1 cellular context compared by ENCODE assay signal in the genomic region with DNA sequence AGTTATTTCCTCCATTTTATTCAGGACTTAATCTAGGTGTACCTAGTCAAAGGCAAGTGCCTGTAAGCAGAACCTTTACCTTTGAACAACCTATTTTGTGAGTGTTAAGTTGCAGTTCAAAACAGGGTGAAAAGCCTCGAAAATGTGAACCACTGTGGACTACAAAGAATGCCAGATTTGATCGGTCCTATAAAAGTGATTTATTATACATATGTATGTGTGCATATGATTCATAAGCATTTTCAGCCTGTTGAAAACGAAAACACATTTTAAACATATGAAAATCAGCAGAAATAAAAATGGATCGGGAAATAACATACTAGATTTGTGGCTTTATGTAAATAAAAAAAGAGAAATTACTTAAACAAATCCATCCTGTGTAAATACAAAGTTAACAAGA.
TF ChIP-seq lines count a peak whose summit lies in the region.

No MANE protein-coding gene starts in this region.

TF ChIP-seq in K562, 482 proteins besides CTCF, POLR2A, EP300 and RAD21 (continued from another document):
- TF ChIP-seq, protein P1, sequence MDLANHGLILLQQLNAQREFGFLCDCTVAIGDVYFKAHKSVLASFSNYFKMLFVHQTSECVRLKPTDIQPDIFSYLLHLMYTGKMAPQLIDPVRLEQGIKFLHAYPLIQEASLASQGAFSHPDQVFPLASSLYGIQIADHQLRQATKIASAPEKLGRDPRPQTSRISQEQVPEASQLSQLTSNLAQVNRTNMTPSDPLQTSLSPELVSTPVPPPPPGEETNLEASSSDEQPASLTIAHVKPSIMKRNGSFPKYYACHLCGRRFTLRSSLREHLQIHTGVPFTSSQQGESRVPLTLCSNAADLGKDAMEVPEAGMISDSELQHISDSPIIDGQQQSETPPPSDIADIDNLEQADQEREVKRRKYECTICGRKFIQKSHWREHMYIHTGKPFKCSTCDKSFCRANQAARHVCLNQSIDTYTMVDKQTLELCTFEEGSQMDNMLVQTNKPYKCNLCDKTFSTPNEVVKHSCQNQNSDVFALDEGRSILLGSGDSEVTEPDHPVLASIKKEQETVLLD (IDR thresholded peaks at IDR 0.05) = no peak
- TF ChIP-seq ZNF583 (CRISPR knock-in tag; IDR thresholded peaks at IDR 0.05) (no peak), SMAD1 (IDR thresholded peaks at IDR 0.05; ENCODE audit: low read depth, low read length, partially characterized antibody) (no peak), TAF9B (IDR thresholded peaks at IDR 0.05; ENCODE audit: partially characterized antibody) (no peak), ZNF561 (CRISPR knock-in tag; conservative IDR thresholded peaks at IDR 0.05) (no peak), SMARCA5 (IDR thresholded peaks at IDR 0.05) (no peak), ZNF146 (CRISPR knock-in tag; IDR thresholded peaks at IDR 0.05; ENCODE audit: unreplicated experiment) (no peak), ZBTB7A (IDR thresholded peaks at IDR 0.05; ENCODE audit: borderline replicate concordance, control insufficient read depth, low read depth, low read length) (no peak), ZFP30 (CRISPR knock-in tag; IDR thresholded peaks at IDR 0.05; ENCODE audit: borderline replicate concordance) (no peak), ZNF655 (CRISPR knock-in tag; IDR thresholded peaks at IDR 0.05) (no peak)
